1 cellular context compared by ENCODE assay signal in genomic region chr2:47272031-47272864, GRCh38.
TF ChIP-seq lines count a peak whose summit lies in the region.

No MANE protein-coding gene starts in this region.

TF ChIP-seq in HepG2, 621 proteins besides CTCF, POLR2A, EP300 and RAD21 (continued from another document and continues in another):
- TF ChIP-seq FOXO4 (CRISPR knock-in tag; conservative IDR thresholded peaks at IDR 0.05) (no peak), ZHX1 (CRISPR knock-in tag; IDR thresholded peaks at IDR 0.05; ENCODE audit: low read depth) (no peak), PPARG (CRISPR knock-in tag; conservative IDR thresholded peaks at IDR 0.05) (0 out of 2 replicates have a peak, but pooled peaks have one; percentile 30), MTA1 (CRISPR knock-in tag; IDR thresholded peaks at IDR 0.05; ENCODE audit: borderline replicate concordance) (peak; percentile 80; the same call in 1 of the 2 replicates), ATF7-NPFF (CRISPR knock-in tag; IDR thresholded peaks at IDR 0.05; ENCODE audit: low read depth) (peak; percentile 59; the same call in 1 of the 2 replicates), ZBED4 (CRISPR knock-in tag; IDR thresholded peaks at IDR 0.05; ENCODE audit: borderline replicate concordance) (no peak), NBN (conservative IDR thresholded peaks at IDR 0.05) (no peak), ZNF709 (CRISPR knock-in tag; IDR thresholded peaks at IDR 0.05) (0 out of 2 replicates have a peak, but pooled peaks have one; percentile 56), LRRFIP1 (CRISPR knock-in tag; conservative IDR thresholded peaks at IDR 0.05) (no peak), ZNF773 (CRISPR knock-in tag; IDR thresholded peaks at IDR 0.05; ENCODE audit: borderline replicate concordance) (no peak), TRIM22 (IDR thresholded peaks at IDR 0.05) (no peak), NAIF1 (CRISPR knock-in tag; IDR thresholded peaks at IDR 0.05; ENCODE audit: borderline replicate concordance) (no peak), ZNF367 (CRISPR knock-in tag; IDR thresholded peaks at IDR 0.05; ENCODE audit: borderline replicate concordance) (no peak), GTF2F1 (IDR thresholded peaks at IDR 0.05; ENCODE audit: low read length) (no peak), ZNF44 (CRISPR knock-in tag; IDR thresholded peaks at IDR 0.05) (peak; percentile 70; the same call in 1 of the 2 replicates), MXD3 (CRISPR knock-in tag; IDR thresholded peaks at IDR 0.05) (no peak; the same call in none of the 2 replicates), ZMAT3 (CRISPR knock-in tag; conservative IDR thresholded peaks at IDR 0.05) (no peak), IRX3 (CRISPR knock-in tag; IDR thresholded peaks at IDR 0.05; ENCODE audit: borderline replicate concordance, low read depth) (0 out of 2 replicates have a peak, but pooled peaks have one; percentile 42), ZNF710 (CRISPR knock-in tag; IDR thresholded peaks at IDR 0.05; ENCODE audit: borderline replicate concordance) (peak; percentile 82; the same call in 1 of the 2 replicates), ZBTB34 (CRISPR knock-in tag; IDR thresholded peaks at IDR 0.05) (peak; percentile 76), NFE2L2 (IDR thresholded peaks at IDR 0.05; ENCODE audit: low read length) (no peak), HNRNPK (IDR thresholded peaks at IDR 0.05; ENCODE audit: low read depth, low read length, poor library complexity, severe bottlenecking) (peak; percentile 34), THRA (CRISPR knock-in tag; IDR thresholded peaks at IDR 0.05; ENCODE audit: borderline replicate concordance) (peak; percentile 62), PRDM4 (CRISPR knock-in tag; IDR thresholded peaks at IDR 0.05; ENCODE audit: borderline replicate concordance) (no peak), TARDBP (CRISPR knock-in tag; IDR thresholded peaks at IDR 0.05) (peak; percentile 37), NFRKB (IDR thresholded peaks at IDR 0.05) (no peak), EZH2 (conservative IDR thresholded peaks at IDR 0.05; ENCODE audit: low read depth, low read length) (no peak), TBX2 (CRISPR knock-in tag; IDR thresholded peaks at IDR 0.05; ENCODE audit: borderline replicate concordance) (peak; percentile 53), TRIM24 (CRISPR knock-in tag; IDR thresholded peaks at IDR 0.05) (no peak), MED8 (CRISPR knock-in tag; IDR thresholded peaks at IDR 0.05; ENCODE audit: insufficient replicate concordance) (no peak), YY1 (IDR thresholded peaks at IDR 0.05; ENCODE audit: insufficient read depth, insufficient replicate concordance, low read depth, low read length) (peak; percentile 75), ZNF362 (CRISPR knock-in tag; IDR thresholded peaks at IDR 0.05; ENCODE audit: borderline replicate concordance) (0 out of 2 replicates have a peak, but pooled peaks have one; percentile 21), ZSCAN20 (CRISPR knock-in tag; IDR thresholded peaks at IDR 0.05; ENCODE audit: borderline replicate concordance) (no peak), CEBPG (CRISPR knock-in tag; IDR thresholded peaks at IDR 0.05) (peak; percentile 15; the same call in 1 of the 2 replicates), SP5 (CRISPR knock-in tag; IDR thresholded peaks at IDR 0.05; ENCODE audit: borderline replicate concordance, low read depth) (peak; percentile 52; the same call in 1 of the 2 replicates), MTA3 (CRISPR knock-in tag; IDR thresholded peaks at IDR 0.05) (no peak)
